In genomic region chr6:170292111-170292777, GRCh38 we compare ENCODE assay signal across 9 cellular contexts. TPM values are rescaled to one million over a fixed set of nuclear protein-coding genes. Genes with fewer than 3 reads are reported as not detected.
A peak's percentile ranks its signal among the peaks of the same experiment; 100 is the strongest.
DNase-seq lines count a peak whose midpoint lies in the region; ATAC-seq and TF ChIP-seq lines count a peak whose summit lies in the region.
"Had no signal": no experiment of that assay in that cellular context is flagged by ENCODE, and none has a peak within 500 bp of the region (broad histone marks: within the 10 kb centered on the region; RNA-seq: fewer than 3 reads in every experiment).

No MANE protein-coding gene starts in this region.

- ATAC-seq in HG03378 (IDR thresholded peaks at IDR 0.05; ENCODE audit: unreplicated experiment) (peak; percentile 2), natural killer cell (no peak), GM19455 (IDR thresholded peaks at IDR 0.05; ENCODE audit: unreplicated experiment) (no peak)

- peaks cover 22 to 58% of the 10 kb centered on the region in 2 donors for H3K27me3 Mint-ChIP-seq in natural killer cell (ENCODE audit: low read depth in 2 of 2)

- H3K4me3 Mint-ChIP-seq in natural killer cell, result peak overlapping the region; percentile 94

- intact Hi-C loops in natural killer cell (cut with micrococcal nuclease), result loop anchor here (10.0 kb wide), 1 partner anchor 223 kb away; no protein-coding TSS in a partner anchor

- TF ChIP-seq CTCF in AG10803 (conservative IDR thresholded peaks at IDR 0.05; ENCODE audit: low read length) (no peak), natural killer cell (IDR thresholded peaks at IDR 0.05) (no peak)

- H3K9me3 Mint-ChIP-seq in natural killer cell, result no peaks in the 10 kb centered on the region

- peak overlapping the region; percentile 80 for H3K27ac ChIP-seq in caudate nucleus (ENCODE audit: low read depth, low read length)
- H3K27ac ChIP-seq: brain microvascular endothelial cell had no signal

- no peaks in the 10 kb centered on the region for H3K36me3 Mint-ChIP-seq in natural killer cell

- peak overlapping the region; percentile 70; the same call in 1 of the 2 replicates for H3K4me3 ChIP-seq in AG10803 (ENCODE audit: low read length)

- peak overlapping the region; percentile 26 to 71 for H3K27ac Mint-ChIP-seq in natural killer cell

- peaks cover 34 to 65% of the 10 kb centered on the region in 2 donors for H3K4me1 Mint-ChIP-seq in natural killer cell

- DNase-seq in AG10803 (ENCODE audit: low read depth) (no peak), caudate nucleus (lab: John Stamatoyannopoulos, UW) (no peak), natural killer cell (no peak), NCI-H1694 treated with DMSO at 0.1 percent for 48 hours (lab: John Stamatoyannopoulos, UW) (no peak), DMS 273 treated with DMSO at 0.1 percent for 48 hours (lab: John Stamatoyannopoulos, UW) (no peak)
- DNase-seq in stimulated activated CD4-positive, alpha-beta T cell treated with anti-CD3 and anti-CD28 coated beads, Interleukin-4, amount 100 ng/mL, for 4 hours, result no peak
- DNase-seq: brain microvascular endothelial cell had no signal

RNA-seq across cellular contexts. Expression of gene DLL1, which starts 1.4 kb away (rescaled TPM):
- 10 to 100 TPM in 1 of 3 donors, 1 to 10 TPM in 2; 4.3 to 16.9 (median 6.0) TPM for total RNA-seq in natural killer cell

RNA-seq across cellular contexts. Expression of gene FAM120B, which starts 14.3 kb away (rescaled TPM):
- 10 to 100 TPM; 37.8 to 55.6 (median 39.9) TPM for total RNA-seq in natural killer cell
